Comparison of ENCODE assay signal across 17 cellular contexts in the genomic region with DNA sequence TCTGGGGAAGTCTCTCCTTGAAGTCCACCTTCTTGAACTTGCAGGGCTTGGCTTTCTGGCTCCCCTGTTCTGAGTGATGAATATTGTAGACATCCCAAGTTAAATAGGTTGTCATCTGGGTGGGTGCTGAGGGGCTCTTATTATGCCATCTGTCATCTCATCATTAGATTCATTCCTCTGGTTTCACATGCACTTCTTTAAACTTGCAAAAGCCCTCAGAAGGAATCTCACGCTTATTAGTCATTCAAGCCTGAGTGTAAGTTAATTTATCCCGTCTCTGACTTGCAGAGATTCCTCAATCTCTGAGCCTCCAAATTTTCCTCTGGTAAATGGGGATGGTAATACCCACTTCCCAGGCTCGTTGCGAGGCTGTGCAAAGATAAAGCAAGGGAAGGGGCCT. TPM values are rescaled to one million over a fixed set of nuclear protein-coding genes. Genes with fewer than 3 reads are reported as not detected.
A peak's percentile ranks its signal among the peaks of the same experiment; 100 is the strongest.
DNase-seq lines count a peak whose midpoint lies in the region; ATAC-seq, FAIRE-seq and TF ChIP-seq lines count a peak whose summit lies in the region.
"Had no signal": no experiment of that assay in that cellular context is flagged by ENCODE, and none has a peak within 500 bp of the region (broad histone marks: within the 10 kb centered on the region; RNA-seq: fewer than 3 reads in every experiment).

No MANE protein-coding gene starts in this region.

- H3K9me3 Mint-ChIP-seq in astrocyte (ENCODE audit: unreplicated experiment) (peaks cover 5% of the 10 kb centered on the region), neural progenitor cell (no peaks in the 10 kb centered on the region)

- no peak overlapping the region for H2AFZ ChIP-seq in astrocyte (ENCODE audit: low read depth, low read length)
- H2AFZ ChIP-seq in neural progenitor cell (replicated peaks), result no peak overlapping the region

- H3K4me1 Mint-ChIP-seq in astrocyte (ENCODE audit: low read depth, unreplicated experiment), result peaks cover 25% of the 10 kb centered on the region
- peaks cover 2% of the 10 kb centered on the region for H3K4me1 Mint-ChIP-seq in neural progenitor cell

- H3K36me3 ChIP-seq in astrocyte (ENCODE audit: insufficient read depth, low read length), result peaks cover 2% of the 10 kb centered on the region
- H3K36me3 ChIP-seq in neural progenitor cell, result no peaks in the 10 kb centered on the region
- H3K36me3 ChIP-seq: Peyer's patch had no signal

- H4K20me1 ChIP-seq in astrocyte (ENCODE audit: insufficient read depth, low read length) (peaks cover 13% of the 10 kb centered on the region), neural progenitor cell (ENCODE audit: low read depth) (peaks cover 37% of the 10 kb centered on the region)

- TF ChIP-seq CTCF in astrocyte (IDR thresholded peaks at IDR 0.05; ENCODE audit: insufficient read depth, low read depth, low read length) (no peak), neural progenitor cell (IDR thresholded peaks at IDR 0.05) (no peak), omental fat pad (IDR thresholded peaks at IDR 0.05) (no peak)

- peaks cover 4% of the 10 kb centered on the region for H3K79me2 ChIP-seq in astrocyte (ENCODE audit: insufficient read depth, low read length)
- H3K79me2 ChIP-seq in neural progenitor cell (ENCODE audit: low read depth), result no peaks in the 10 kb centered on the region

- H3K4me2 ChIP-seq in astrocyte (ENCODE audit: low read length) (peak overlapping the region; percentile 64), neural progenitor cell (no peak overlapping the region)

- no peak for FAIRE-seq in astrocyte (lab: Jason Lieb, UNC)
- FAIRE-seq: H1, HepG2 had no signal

- DNase-seq in EH (ENCODE audit: low read depth) (peak; percentile 55), M059J (ENCODE audit: low read depth) (peak; percentile 32), astrocyte (ENCODE audit: low read depth) (peak; percentile 55), neural progenitor cell (ENCODE audit: low spot score) (no peak), T-helper 9 cell (no peak), omental fat pad (ENCODE audit: low spot score) (no peak)
- DNase-seq: COR-L47, DMS153, NCI-H187 treated with DMSO at 0.1 percent for 48 hours, NCI-H2171, Peyer's patch, SHP77 treated with DMSO at 0.1 percent for 48 hours had no signal

- no peak overlapping the region for H3K4me3 ChIP-seq in astrocyte (ENCODE audit: insufficient read depth, low read depth, low read length)
- H3K4me3 ChIP-seq in neural progenitor cell, result no peak overlapping the region
- H3K4me3 ChIP-seq: Peyer's patch had no signal

- no peaks in the 10 kb centered on the region for H3K9me3 ChIP-seq in astrocyte (ENCODE audit: insufficient read depth, low read depth, low read length)
- no peaks in the 10 kb centered on the region for H3K9me3 ChIP-seq in neural progenitor cell (ENCODE audit: low read depth)

- ATAC-seq in HG02840 (IDR thresholded peaks at IDR 0.05; ENCODE audit: low FRiP score, unreplicated experiment) (no peak), HG03457 (IDR thresholded peaks at IDR 0.05; ENCODE audit: unreplicated experiment) (no peak), omental fat pad (ENCODE audit: low FRiP score) (no peak)
- ATAC-seq: HepG2 had no signal

- peaks cover 21% of the 10 kb centered on the region for H3K36me3 Mint-ChIP-seq in astrocyte (ENCODE audit: low read depth, unreplicated experiment)
- H3K36me3 Mint-ChIP-seq in neural progenitor cell, result peaks cover 12% of the 10 kb centered on the region

- no peak overlapping the region for H3K27ac ChIP-seq in astrocyte (ENCODE audit: low read depth, low read length)
- H3K27ac ChIP-seq in neural progenitor cell, result no peak overlapping the region
- H3K27ac ChIP-seq: C4-2B, Peyer's patch had no signal

- H3K27me3 ChIP-seq in astrocyte (ENCODE audit: insufficient read depth, low read length), result no peaks in the 10 kb centered on the region
- peaks cover 25% of the 10 kb centered on the region for H3K27me3 ChIP-seq in neural progenitor cell

- H3F3A ChIP-seq in neural progenitor cell (ENCODE audit: low read depth), result no peaks in the 10 kb centered on the region

- H3K27ac Mint-ChIP-seq in astrocyte (ENCODE audit: unreplicated experiment) (no peak overlapping the region), neural progenitor cell (peak overlapping the region; percentile 60)

- H3K27me3 Mint-ChIP-seq in astrocyte (ENCODE audit: low read depth, unreplicated experiment), result peaks cover 4% of the 10 kb centered on the region
- peaks cover 5% of the 10 kb centered on the region for H3K27me3 Mint-ChIP-seq in neural progenitor cell (ENCODE audit: insufficient read depth, low read depth)

- peaks cover 30% of the 10 kb centered on the region for H3K4me1 ChIP-seq in astrocyte (ENCODE audit: insufficient read depth, low read length)
- peaks cover 6% of the 10 kb centered on the region for H3K4me1 ChIP-seq in neural progenitor cell

- H3K4me3 Mint-ChIP-seq in astrocyte (ENCODE audit: unreplicated experiment), result no peak overlapping the region
- no peak overlapping the region for H3K4me3 Mint-ChIP-seq in neural progenitor cell

- no peak overlapping the region for H3K9ac ChIP-seq in astrocyte (ENCODE audit: low read length)
- no peak overlapping the region for H3K9ac ChIP-seq in neural progenitor cell

RNA-seq across cellular contexts. Expression of a gene that starts 5.7 kb away (rescaled TPM):
- total RNA-seq in M059J (2014; rRNA removed; shearing (Covaris generic)), result 6.5 and 11.8 TPM in 2 replicates
- total RNA-seq in astrocyte (5.1 and 6.3 TPM in 2 replicates), neural progenitor cell (ENCODE audit: low replicate concordance) (1.8 and 6.0 TPM in 2 replicates), omental fat pad (under 1 TPM in 2 of 4 donors, not detected in 2; 0.12 to 0.63 TPM)

Comparison
In these comparisons a context has a peak if more than half of its experiments do, and no peak if none do; other contexts are left out.
1. DNase-seq: peak in EH (single experiment), M059J (single experiment) and astrocyte (single experiment); none in neural progenitor cell (single experiment), T-helper 9 cell (single experiment) and omental fat pad (single experiment).